ENCODE assay signal across 10 cellular contexts in the genomic region with DNA sequence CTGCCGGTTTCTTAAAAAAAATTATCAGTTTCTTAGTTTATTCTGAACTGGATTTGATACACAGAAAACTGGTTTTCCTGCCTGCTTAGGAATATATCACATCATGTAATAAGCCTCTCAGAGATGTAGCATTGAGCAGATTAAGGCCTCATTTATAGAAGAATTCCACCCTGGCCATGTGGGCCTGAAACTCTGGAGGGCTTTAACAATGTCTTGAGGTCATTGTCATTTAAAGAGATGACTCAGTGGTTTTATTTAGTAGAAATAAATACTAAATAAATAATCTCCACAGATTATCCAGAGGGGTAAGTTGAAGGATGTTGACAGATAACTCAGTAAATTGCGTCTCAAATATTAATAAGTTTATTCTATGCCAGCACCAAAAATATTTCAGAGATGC.
"Had no signal": no experiment of that assay in that cellular context is flagged by ENCODE, and none has a peak within 500 bp of the region (broad histone marks: within the 10 kb centered on the region; RNA-seq: fewer than 3 reads in every experiment).

No MANE protein-coding gene starts in this region.

- H3K4me3 ChIP-seq: GM23248, K562 had no signal

- H3K9ac ChIP-seq: GM23248 had no signal

- FAIRE-seq: H54, HepG2, K562 had no signal

- H3K27ac ChIP-seq: GM23248, HL-60 had no signal

- ATAC-seq: HCT116, HepG2 had no signal

- DNase-seq: GM23248, GOT3, H9, Kasumi-1, KG1 had no signal

- H2AFZ ChIP-seq: GM23248 had no signal
